ENCODE assay signal across 19 cellular contexts in genomic region chr14:69084023-69084422, GRCh38.
"Had no signal": no experiment of that assay in that cellular context is flagged by ENCODE, and none has a peak within 500 bp of the region (broad histone marks: within the 10 kb centered on the region; RNA-seq: fewer than 3 reads in every experiment).

No MANE protein-coding gene starts in this region.

- H3K27ac ChIP-seq: HL-60 had no signal

- FAIRE-seq: RCC 7860 had no signal

- H3K9me3 ChIP-seq: SK-N-SH had no signal

- H3K4me2 ChIP-seq: SK-N-SH had no signal

- DNase-seq: KBM-7, NCI-H1092, NCI-H1105 treated with DMSO at 0.1 percent for 48 hours, NCI-H1417 treated with DMSO at 0.1 percent for 48 hours, NCI-H146, NCI-H1694 treated with DMSO at 0.1 percent for 48 hours, NCI-H1930, NCI-H2081, NCI-H2107, NCI-H2227 treated with DMSO at 0.1 percent for 48 hours, NCI-H524, NCI-H526 treated with DMSO at 0.1 percent for 48 hours, NCI-H774, Right ventricle myocardium superior, RPMI8226, SK-N-SH, SW 1271 had no signal

- H3K9ac ChIP-seq: SK-N-SH had no signal
